In genomic region chr3:40855871-40856270, GRCh38 we compare ENCODE assay signal across 3 cellular contexts.
"Had no signal": no experiment of that assay in that cellular context is flagged by ENCODE, and none has a peak within 500 bp of the region (broad histone marks: within the 10 kb centered on the region; RNA-seq: fewer than 3 reads in every experiment).

No MANE protein-coding gene starts in this region.

- DNase-seq: GDM1, GF-D8 had no signal

- ATAC-seq: GM12878 had no signal
